ENCODE assay signal across 18 cellular contexts in genomic region chr2:241064802-241065354, GRCh38.
"Had no signal": no experiment of that assay in that cellular context is flagged by ENCODE, and none has a peak within 500 bp of the region (broad histone marks: within the 10 kb centered on the region; RNA-seq: fewer than 3 reads in every experiment).

No MANE protein-coding gene starts in this region.

- H3K36me3 ChIP-seq: uterus had no signal

- H3K27ac ChIP-seq: foreskin keratinocyte, left lung, spleen, uterus had no signal

- H3K27me3 ChIP-seq: tibial nerve, uterus had no signal

- H3K27me3 Mint-ChIP-seq: activated CD4-positive, alpha-beta memory T cell treated with anti-CD3 and anti-CD28 coated beads, Interleukin-2, amount 10 ng/mL, durations not matched to agents 7 days and 5 days; activated naive CD8-positive, alpha-beta T cell treated with anti-CD3 and anti-CD28 coated beads for 36 hours; activated T-cell treated with anti-CD3 and anti-CD28 coated beads, Interleukin-2, amount 50 U/mL, for 24 hours; activated T-helper 17 cell treated with anti-CD3 and anti-CD28 coated beads, Interleukin-2, amount 50 U/mL, for 72 hours; central memory CD8-positive, alpha-beta T cell; stimulated activated naive CD8-positive, alpha-beta T cell treated with anti-CD3 and anti-CD28 coated beads, Interleukin-15, Interleukin-2, amounts not matched to agents 100 ng/mL and 50 ng/mL, for 24 hours; T-helper 17 cell had no signal

- H3K4me3 Mint-ChIP-seq: activated CD4-positive, alpha-beta memory T cell treated with anti-CD3 and anti-CD28 coated beads, Interleukin-2, amount 10 ng/mL, durations not matched to agents 7 days and 5 days; stimulated activated naive CD8-positive, alpha-beta T cell treated with anti-CD3 and anti-CD28 coated beads, Interleukin-15, Interleukin-2, amounts not matched to agents 100 ng/mL and 50 ng/mL, for 24 hours had no signal

- H3K4me1 Mint-ChIP-seq: activated CD4-positive, alpha-beta memory T cell treated with anti-CD3 and anti-CD28 coated beads, Interleukin-2, amount 10 ng/mL, durations not matched to agents 7 days and 5 days; activated T-helper 17 cell treated with anti-CD3 and anti-CD28 coated beads, Interleukin-2, amount 50 U/mL, for 72 hours; nephron had no signal

- H3K9me3 ChIP-seq: left lung, spleen, tibial nerve, uterus had no signal

- H3K9me3 Mint-ChIP-seq: activated CD4-positive, alpha-beta memory T cell treated with anti-CD3 and anti-CD28 coated beads, Interleukin-2, amount 10 ng/mL, durations not matched to agents 7 days and 5 days; activated naive CD8-positive, alpha-beta T cell treated with anti-CD3 and anti-CD28 coated beads for 36 hours; activated T-cell treated with anti-CD3 and anti-CD28 coated beads, Interleukin-2, amount 50 U/mL, for 24 hours; activated T-helper 17 cell treated with anti-CD3 and anti-CD28 coated beads, Interleukin-2, amount 50 U/mL, for 72 hours; central memory CD8-positive, alpha-beta T cell; nephron; stimulated activated naive CD8-positive, alpha-beta T cell treated with anti-CD3 and anti-CD28 coated beads, Interleukin-15, Interleukin-2, amounts not matched to agents 100 ng/mL and 50 ng/mL, for 24 hours had no signal

- H3K4me3 ChIP-seq: left lung, tibial nerve, uterus had no signal

- H3K27ac Mint-ChIP-seq: activated CD4-positive, alpha-beta memory T cell treated with anti-CD3 and anti-CD28 coated beads, Interleukin-2, amount 10 ng/mL, durations not matched to agents 7 days and 5 days; nephron; progenitor cell of endocrine pancreas; stimulated activated naive CD8-positive, alpha-beta T cell treated with anti-CD3 and anti-CD28 coated beads, Interleukin-15, Interleukin-2, amounts not matched to agents 100 ng/mL and 50 ng/mL, for 24 hours had no signal

- DNase-seq: activated CD4-positive, CD25-positive, alpha-beta regulatory T cell; foreskin keratinocyte; retina; substantia nigra; SW 1271; uterus had no signal

- H3K36me3 Mint-ChIP-seq: activated naive CD8-positive, alpha-beta T cell treated with anti-CD3 and anti-CD28 coated beads for 36 hours had no signal

- H3K4me1 ChIP-seq: foreskin keratinocyte, uterus had no signal
